21 cellular contexts compared by ENCODE assay signal in the genomic region with DNA sequence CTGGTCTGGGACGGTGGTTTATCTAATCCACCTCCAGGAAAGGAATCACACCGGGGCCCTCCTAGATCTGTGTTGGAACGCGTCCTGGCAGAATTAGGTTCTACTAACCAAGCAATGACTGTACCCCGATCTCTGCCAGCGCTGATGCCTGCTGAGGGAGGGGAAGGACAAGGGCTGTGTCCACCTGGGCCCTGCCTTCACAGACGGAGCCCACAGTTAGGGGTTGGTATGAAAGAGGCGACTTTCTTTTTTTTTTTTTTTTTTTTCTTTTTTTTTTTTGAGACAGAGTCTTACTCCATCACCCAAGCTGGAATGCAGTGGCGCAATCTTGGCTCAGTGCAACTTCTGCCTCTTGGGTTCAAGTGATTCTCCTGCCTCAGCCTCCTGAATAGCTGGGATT. TPM values are rescaled to one million over a fixed set of nuclear protein-coding genes. Genes with fewer than 3 reads are reported as not detected.
A peak's percentile ranks its signal among the peaks of the same experiment; 100 is the strongest.
DNase-seq lines count a peak whose midpoint lies in the region; ATAC-seq and TF ChIP-seq lines count a peak whose summit lies in the region.
"Had no signal": no experiment of that assay in that cellular context is flagged by ENCODE, and none has a peak within 500 bp of the region (broad histone marks: within the 10 kb centered on the region; RNA-seq: fewer than 3 reads in every experiment).

No MANE protein-coding gene starts in this region.

- TF ChIP-seq CTCF in AG10803 (conservative IDR thresholded peaks at IDR 0.05; ENCODE audit: low read length) (no peak), RWPE2 (IDR thresholded peaks at IDR 0.05; ENCODE audit: poor library complexity, severe bottlenecking) (no peak), nephron (IDR thresholded peaks at IDR 0.05; ENCODE audit: unreplicated experiment in 3 of 3) (no peak), thyroid gland (IDR thresholded peaks at IDR 0.05) (no peak)

- H3K27me3 ChIP-seq in RWPE2 (ENCODE audit: insufficient read depth, poor library complexity, severe bottlenecking) (no peaks in the 10 kb centered on the region), thyroid gland (no peaks in the 10 kb centered on the region)
- H3K27me3 ChIP-seq: testis had no signal

- DNase-seq in AG10803 (ENCODE audit: low read depth) (peak; percentile 64), RWPE2 (ENCODE audit: low spot score) (no peak), thyroid gland (no peak)
- no peak for DNase-seq in activated CD4-positive, alpha-beta T cell treated with anti-CD3 and anti-CD28 coated beads, Interleukin-2, amount 50 U/mL, for 48 hours
- no peak for DNase-seq in activated naive CD4-positive, alpha-beta T cell (lab: John Stamatoyannopoulos, UW)
- DNase-seq: activated CD8-positive, alpha-beta T cell treated with anti-CD3 and anti-CD28 coated beads for 36 hours; activated naive CD4-positive, alpha-beta T cell treated with anti-CD3 and anti-CD28 coated beads, Interleukin-2, amount 50 U/mL, for 16 hours; activated T-cell treated with anti-CD3 and anti-CD28 coated beads, Interleukin-2, amount 50 U/mL, for 24 hours; CD4-positive, CD25-positive, alpha-beta regulatory T cell; NCI-H187; NK-92 treated with Interleukin-12 subunit alpha and Interleukin-12 subunit beta, amount 100 ng/mL, for 24 hours; T-cell; testis; WERI-Rb-1 had no signal

- peaks cover 38% of the 10 kb centered on the region for H3K4me1 ChIP-seq in RWPE2 (ENCODE audit: insufficient read depth, poor library complexity, severe bottlenecking)
- H3K4me1 ChIP-seq in thyroid gland: no peaks in the 10 kb centered on the region
- H3K4me1 ChIP-seq: testis had no signal

- H3K4me3 ChIP-seq in AG10803 (ENCODE audit: low read length): no peak overlapping the region
- no peak overlapping the region for H3K4me3 ChIP-seq in RWPE2 (ENCODE audit: severe bottlenecking)
- H3K4me3 ChIP-seq in thyroid gland (replicated peaks in 1 of 3): no peak overlapping the region
- H3K4me3 ChIP-seq: testis had no signal

- H3K9me3 ChIP-seq in RWPE2 (ENCODE audit: severe bottlenecking): no peaks in the 10 kb centered on the region
- no peaks in the 10 kb centered on the region for H3K9me3 ChIP-seq in thyroid gland
- H3K9me3 ChIP-seq: testis had no signal

- no peaks in the 10 kb centered on the region for H3K36me3 Mint-ChIP-seq in nephron (ENCODE audit: low read depth)
- H3K36me3 Mint-ChIP-seq: CD4-positive, CD25-positive, alpha-beta regulatory T cell; T-cell had no signal

- peak overlapping the region; percentile 58 to 72 (median 68) for H3K27ac Mint-ChIP-seq in nephron
- H3K27ac Mint-ChIP-seq: activated CD8-positive, alpha-beta T cell treated with anti-CD3 and anti-CD28 coated beads for 36 hours; activated T-cell treated with anti-CD3 and anti-CD28 coated beads, Interleukin-2, amount 50 U/mL, for 24 hours; CD4-positive, CD25-positive, alpha-beta regulatory T cell; naive thymus-derived CD8-positive, alpha-beta T cell; T-cell had no signal

- H3K9me3 Mint-ChIP-seq in nephron: no peaks in the 10 kb centered on the region
- H3K9me3 Mint-ChIP-seq: activated CD8-positive, alpha-beta T cell treated with anti-CD3 and anti-CD28 coated beads for 36 hours; activated T-cell treated with anti-CD3 and anti-CD28 coated beads, Interleukin-2, amount 50 U/mL, for 24 hours; CD4-positive, CD25-positive, alpha-beta regulatory T cell; naive thymus-derived CD8-positive, alpha-beta T cell; T-cell had no signal

- no peak for TF ChIP-seq POLR2A in thyroid gland (IDR thresholded peaks at IDR 0.05)

- peak; percentile 58 for ATAC-seq in RWPE2 (ENCODE audit: low read depth)
- ATAC-seq in esophagus mucosa: peak; percentile 72
- no peak for ATAC-seq in GM18520 (IDR thresholded peaks at IDR 0.05; ENCODE audit: unreplicated experiment)
- ATAC-seq: activated CD8-positive, alpha-beta T cell treated with anti-CD3 and anti-CD28 coated beads for 36 hours; naive thymus-derived CD8-positive, alpha-beta T cell; T-cell had no signal

- H3K27ac ChIP-seq in RWPE2 (ENCODE audit: poor library complexity, severe bottlenecking) (peak overlapping the region; percentile 68), thyroid gland (no peak overlapping the region)
- H3K27ac ChIP-seq: testis, WERI-Rb-1 had no signal

- H3K27me3 Mint-ChIP-seq in nephron (ENCODE audit: low read depth): peaks cover 25% of the 10 kb centered on the region
- H3K27me3 Mint-ChIP-seq: progenitor cell of endocrine pancreas had no signal

- no peak overlapping the region for H3K4me3 Mint-ChIP-seq in nephron
- H3K4me3 Mint-ChIP-seq: activated CD8-positive, alpha-beta T cell treated with anti-CD3 and anti-CD28 coated beads for 36 hours; activated T-cell treated with anti-CD3 and anti-CD28 coated beads, Interleukin-2, amount 50 U/mL, for 24 hours; naive thymus-derived CD8-positive, alpha-beta T cell; T-cell had no signal

- intact Hi-C loops in thyroid gland (cut with DNase I): no loop called here

- H3K4me1 Mint-ChIP-seq in nephron: peaks cover 25% of the 10 kb centered on the region
- H3K4me1 Mint-ChIP-seq: CD4-positive, CD25-positive, alpha-beta regulatory T cell; T-cell had no signal

- WGBS in thyroid gland, 2 donors: 86 to 92% methylated on average over 9 of the region's 9 CpGs

- H3K36me3 ChIP-seq in RWPE2 (ENCODE audit: low read depth) (no peaks in the 10 kb centered on the region), thyroid gland (no peaks in the 10 kb centered on the region)
- H3K36me3 ChIP-seq: WERI-Rb-1 had no signal

RNA-seq across cellular contexts. Expression of a gene that starts 9.9 kb away (rescaled TPM):
- total RNA-seq in esophagus mucosa (366 TPM), thyroid gland (10 to 100 TPM; 18.3 to 41.4 (median 28.6) TPM)
- total RNA-seq: activated CD8-positive, alpha-beta T cell treated with anti-CD3 and anti-CD28 coated beads for 36 hours; CD4-positive, CD25-positive, alpha-beta regulatory T cell; naive thymus-derived CD8-positive, alpha-beta T cell had no signal

RNA-seq across cellular contexts. Expression of a gene that starts 19.3 kb away (rescaled TPM):
- total RNA-seq in esophagus mucosa: 2,810 TPM
- total RNA-seq in thyroid gland: under 1 TPM in 1 of 4 donors, not detected in 3; 0.93 TPM
- total RNA-seq: activated CD8-positive, alpha-beta T cell treated with anti-CD3 and anti-CD28 coated beads for 36 hours; CD4-positive, CD25-positive, alpha-beta regulatory T cell; naive thymus-derived CD8-positive, alpha-beta T cell had no signal

RNA-seq across cellular contexts. Expression of a gene that starts 32.6 kb away (rescaled TPM):
- total RNA-seq in esophagus mucosa: 44,686 TPM
- total RNA-seq in thyroid gland: under 1 TPM in 1 of 4 donors, not detected in 3; 0.83 TPM
- total RNA-seq: activated CD8-positive, alpha-beta T cell treated with anti-CD3 and anti-CD28 coated beads for 36 hours; CD4-positive, CD25-positive, alpha-beta regulatory T cell; H7; lung microvascular endothelial cell; naive thymus-derived CD8-positive, alpha-beta T cell; progenitor cell of endocrine pancreas; T-cell had no signal

RNA-seq across cellular contexts. Expression of a gene that starts 33.9 kb away (rescaled TPM):
- total RNA-seq in esophagus mucosa: 0.16 TPM
- total RNA-seq in thyroid gland: not detected
- total RNA-seq: activated CD8-positive, alpha-beta T cell treated with anti-CD3 and anti-CD28 coated beads for 36 hours; CD4-positive, CD25-positive, alpha-beta regulatory T cell; H7; lung microvascular endothelial cell; naive thymus-derived CD8-positive, alpha-beta T cell; progenitor cell of endocrine pancreas; T-cell had no signal

RNA-seq across cellular contexts. Expression of a gene that starts 48.3 kb away (rescaled TPM):
- total RNA-seq in esophagus mucosa: not detected
- not detected for total RNA-seq in thyroid gland
- total RNA-seq: activated CD8-positive, alpha-beta T cell treated with anti-CD3 and anti-CD28 coated beads for 36 hours; CD4-positive, CD25-positive, alpha-beta regulatory T cell; H7; lung microvascular endothelial cell; naive thymus-derived CD8-positive, alpha-beta T cell; progenitor cell of endocrine pancreas; T-cell had no signal

Comparison
In these comparisons a context has a peak if more than half of its experiments do, and no peak if none do; other contexts are left out.
1. RNA of a gene that starts 19.3 kb away (total RNA-seq): 2,810 TPM in esophagus mucosa (single experiment); 0.93 TPM in thyroid gland; every median in the first group is over 1,000 times any median in the second.
2. RNA of a gene that starts 32.6 kb away (total RNA-seq): 44,686 TPM in esophagus mucosa (single experiment); 0.83 TPM in thyroid gland; every median in the first group is over 1,000 times any median in the second.